Comparison of ENCODE assay signal across 11 cellular contexts in the genomic region with DNA sequence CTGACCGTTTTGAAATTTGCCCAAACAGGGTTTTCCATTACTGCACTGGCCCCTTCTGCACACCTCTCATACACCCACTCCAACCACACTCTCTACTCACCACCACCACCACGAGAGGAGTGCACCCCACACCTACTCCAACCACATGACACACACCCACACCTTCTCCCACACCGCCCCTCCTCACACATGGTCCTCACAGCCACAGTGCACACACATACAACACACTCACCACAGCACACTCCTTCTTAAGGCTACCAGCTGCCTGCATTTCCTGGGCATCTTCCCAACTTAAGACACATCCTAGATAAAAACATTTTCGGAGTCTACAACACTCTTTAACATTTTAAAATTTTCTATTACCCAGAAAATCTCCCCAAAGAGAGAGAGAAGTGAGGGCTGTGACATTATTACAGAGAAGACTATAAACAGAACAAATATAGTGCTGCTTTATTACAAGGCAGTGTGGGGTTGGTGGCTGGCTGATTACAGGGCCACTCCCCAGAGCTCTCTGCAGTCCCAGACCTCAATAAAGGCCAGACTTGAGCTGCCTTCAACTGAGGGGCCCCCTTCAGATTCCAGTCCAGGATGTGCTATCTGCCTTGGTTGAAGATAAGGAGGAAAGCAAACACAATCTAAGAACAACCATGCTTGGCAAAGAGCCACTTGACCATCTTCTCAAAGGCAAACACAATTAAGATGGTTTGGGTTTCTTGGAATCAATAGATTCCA. TPM values are rescaled to one million over a fixed set of nuclear protein-coding genes. Genes with fewer than 3 reads are reported as not detected.
DNase-seq lines count a peak whose midpoint lies in the region; ATAC-seq and TF ChIP-seq lines count a peak whose summit lies in the region.
"Had no signal": no experiment of that assay in that cellular context is flagged by ENCODE, and none has a peak within 500 bp of the region (broad histone marks: within the 10 kb centered on the region; RNA-seq: fewer than 3 reads in every experiment).

No MANE protein-coding gene starts in this region.

- H3K9me3 ChIP-seq in right cardiac atrium (ENCODE audit: control insufficient read depth, low read length): no peaks in the 10 kb centered on the region
- no peaks in the 10 kb centered on the region for H3K9me3 ChIP-seq in right atrium auricular region
- no peaks in the 10 kb centered on the region for H3K9me3 ChIP-seq in liver (ENCODE audit: control insufficient read depth in 4 of 4, low read length in 3 of 4)
- H3K9me3 ChIP-seq in upper lobe of left lung: no peaks in the 10 kb centered on the region
- no peaks in the 10 kb centered on the region for H3K9me3 ChIP-seq in esophagus squamous epithelium

- H3K27ac ChIP-seq in right cardiac atrium (ENCODE audit: low read length): no peak overlapping the region
- no peak overlapping the region for H3K27ac ChIP-seq in right atrium auricular region
- H3K27ac ChIP-seq in liver (ENCODE audit: low read depth in 1 of 2, low read length in 2 of 2): peak overlapping the region; percentile 64 to 81
- H3K27ac ChIP-seq in upper lobe of left lung: peak overlapping the region in 3 of 4 donors; percentile 3 to 66 (median 47)
- no peak overlapping the region for H3K27ac ChIP-seq in esophagus squamous epithelium

- H3K4me1 Mint-ChIP-seq in activated naive CD8-positive, alpha-beta T cell treated with anti-CD3 and anti-CD28 coated beads for 36 hours: peaks cover 15% of the 10 kb centered on the region

- TF ChIP-seq POLR2A in upper lobe of left lung (IDR thresholded peaks at IDR 0.05) (no peak), esophagus squamous epithelium (IDR thresholded peaks at IDR 0.05) (no peak)

- H3K4me3 Mint-ChIP-seq in activated naive CD8-positive, alpha-beta T cell treated with anti-CD3 and anti-CD28 coated beads for 36 hours: no peak overlapping the region

- no peaks in the 10 kb centered on the region for H3K9me3 Mint-ChIP-seq in activated naive CD8-positive, alpha-beta T cell treated with anti-CD3 and anti-CD28 coated beads for 36 hours

- peak overlapping the region in 1 of 2 donors; percentile 60 for H3K9ac ChIP-seq in liver (ENCODE audit: low read depth in 1 of 2, low read length in 2 of 2)

- H3K4me3 ChIP-seq in right cardiac atrium (ENCODE audit: low read length) (no peak overlapping the region), right atrium auricular region (no peak overlapping the region), liver (ENCODE audit: low read depth in 1 of 3, low read length in 3 of 3) (no peak overlapping the region), upper lobe of left lung (no peak overlapping the region), esophagus squamous epithelium (no peak overlapping the region)
- H3K4me3 ChIP-seq: lung had no signal

- H3K36me3 Mint-ChIP-seq in activated naive CD8-positive, alpha-beta T cell treated with anti-CD3 and anti-CD28 coated beads for 36 hours: peaks cover 2% of the 10 kb centered on the region

- intact Hi-C loops in right cardiac atrium (cut with DNase I): loop anchor here in 1 of 4 donors (5.0 kb wide), 1 partner anchor 67 kb away; no protein-coding TSS in a partner anchor
- intact Hi-C loops in esophagus squamous epithelium (cut with DNase I): no loop called here

- peak in 1 of 3 donors; percentile 56 for DNase-seq in right cardiac atrium
- no peak for DNase-seq in right atrium auricular region (ENCODE audit: low spot score)
- DNase-seq in activated naive CD8-positive, alpha-beta T cell treated with anti-CD3 and anti-CD28 coated beads for 36 hours: no peak
- no peak for DNase-seq in upper lobe of left lung
- no peak for DNase-seq in esophagus squamous epithelium (lab: John Stamatoyannopoulos, UW)
- DNase-seq in HK-2 (ENCODE audit: unreplicated experiment): no peak
- no peak for DNase-seq in COLO668 (lab: John Stamatoyannopoulos, UW; ENCODE audit: unreplicated experiment)
- DNase-seq: effector CD8-positive, alpha-beta T cell; Karpas-422 had no signal

- no peak for TF ChIP-seq RAD21 in liver (IDR thresholded peaks at IDR 0.05)

- H3K27ac Mint-ChIP-seq in activated naive CD8-positive, alpha-beta T cell treated with anti-CD3 and anti-CD28 coated beads for 36 hours: peak overlapping the region; percentile 6

- ATAC-seq in right cardiac atrium (peak; percentile 59 to 68), upper lobe of left lung (ENCODE audit: low FRiP score in 2 of 2) (peak in 1 of 2 donors; percentile 54)

- H3K36me3 ChIP-seq in right atrium auricular region (no peaks in the 10 kb centered on the region), liver (ENCODE audit: control insufficient read depth in 4 of 4, insufficient read depth in 3 of 4, low read depth in 1 of 4, low read length in 3 of 4) (no peaks in the 10 kb centered on the region), upper lobe of left lung (no peaks in the 10 kb centered on the region), esophagus squamous epithelium (no peaks in the 10 kb centered on the region)

- no peaks in the 10 kb centered on the region for H3K27me3 Mint-ChIP-seq in activated naive CD8-positive, alpha-beta T cell treated with anti-CD3 and anti-CD28 coated beads for 36 hours

- TF ChIP-seq CTCF in right atrium auricular region (IDR thresholded peaks at IDR 0.05): no peak
- TF ChIP-seq CTCF in liver (IDR thresholded peaks at IDR 0.05; ENCODE audit: low read depth, low read length, missing input control): no peak
- TF ChIP-seq CTCF in upper lobe of left lung (IDR thresholded peaks at IDR 0.05): no peak
- no peak for TF ChIP-seq CTCF in esophagus squamous epithelium (IDR thresholded peaks at IDR 0.05)

- no peak for TF ChIP-seq EP300 in upper lobe of left lung (IDR thresholded peaks at IDR 0.05)

- no peaks in the 10 kb centered on the region for H3K27me3 ChIP-seq in right cardiac atrium (ENCODE audit: control insufficient read depth, insufficient read depth)
- no peaks in the 10 kb centered on the region for H3K27me3 ChIP-seq in right atrium auricular region
- no peaks in the 10 kb centered on the region for H3K27me3 ChIP-seq in liver (ENCODE audit: control insufficient read depth in 4 of 4, insufficient read depth in 4 of 4, low read length in 3 of 4)
- no peaks in the 10 kb centered on the region for H3K27me3 ChIP-seq in upper lobe of left lung
- H3K27me3 ChIP-seq in esophagus squamous epithelium: no peaks in the 10 kb centered on the region

- 56% methylated on average over 4 of the region's 4 CpGs for WGBS in right cardiac atrium
- 70% methylated on average over 4 of the region's 4 CpGs for WGBS in liver
- WGBS in upper lobe of left lung, 2 donors: 53 to 58% methylated on average over 4 of the region's 4 CpGs
- 74 to 84% methylated on average over 4 of the region's 4 CpGs for WGBS in esophagus squamous epithelium, 2 donors

- H3K4me1 ChIP-seq in right cardiac atrium (ENCODE audit: control insufficient read depth, insufficient read depth, low read length) (peaks cover 17% of the 10 kb centered on the region), right atrium auricular region (peaks cover 0 to 36% of the 10 kb centered on the region in 2 donors), liver (ENCODE audit: control insufficient read depth in 4 of 4, insufficient read depth in 4 of 4, low read length in 3 of 4) (peaks cover 19 to 53% (median 45%) of the 10 kb centered on the region in 4 donors), upper lobe of left lung (peaks cover 28 to 58% (median 47%) of the 10 kb centered on the region in 4 donors), esophagus squamous epithelium (peaks cover 0 to 33% (median 4%) of the 10 kb centered on the region in 3 donors)

TF ChIP-seq in liver, 16 proteins besides CTCF, POLR2A, EP300 and RAD21 (continues in another document):
- TF ChIP-seq SP1 (IDR thresholded peaks at IDR 0.05) (no peak), FOXA1 (IDR thresholded peaks at IDR 0.05) (no peak)
- TF ChIP-seq, protein P1, sequence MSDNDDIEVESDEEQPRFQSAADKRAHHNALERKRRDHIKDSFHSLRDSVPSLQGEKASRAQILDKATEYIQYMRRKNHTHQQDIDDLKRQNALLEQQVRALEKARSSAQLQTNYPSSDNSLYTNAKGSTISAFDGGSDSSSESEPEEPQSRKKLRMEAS (IDR thresholded peaks at IDR 0.05): no peak

RNA-seq across cellular contexts. Expression of a gene that starts 36.1 kb away (rescaled TPM):
- total RNA-seq in right cardiac atrium (1 to 10 TPM; 5.4 to 9.4 (median 9.2) TPM), right atrium auricular region (1 to 10 TPM; 8.3 to 8.4 TPM), liver (10 to 100 TPM; 11.8 to 13.5 TPM), upper lobe of left lung (10 to 100 TPM in 5 of 6 donors, 1 to 10 TPM in 1; 7.9 to 26.2 (median 14.3) TPM), esophagus squamous epithelium (10 to 100 TPM in 2 of 4 donors, 1 to 10 TPM in 2; 6.3 to 14.3 (median 9.7) TPM)
- polyA plus RNA-seq in right cardiac atrium (5.6 TPM), liver (1 to 10 TPM; 6.1 to 8.0 TPM)
- 10 to 100 TPM; 19.8 to 21.1 TPM for total RNA-seq in activated naive CD8-positive, alpha-beta T cell treated with anti-CD3 and anti-CD28 coated beads for 36 hours

RNA-seq across cellular contexts. Expression of a gene that starts 45.3 kb away (rescaled TPM):
- total RNA-seq in right cardiac atrium (under 1 TPM; 0.56 to 0.95 (median 0.57) TPM), right atrium auricular region (under 1 TPM; 0.33 to 0.55 TPM), liver (1 to 10 TPM in 1 of 2 donors, under 1 TPM in 1; 0.23 to 2.4 TPM), upper lobe of left lung (1 to 10 TPM in 4 of 6 donors, under 1 TPM in 2; 0.33 to 6.3 (median 2.6) TPM), esophagus squamous epithelium (1 to 10 TPM in 2 of 4 donors, under 1 TPM in 2; 0.82 to 1.7 (median 1.3) TPM)
- polyA plus RNA-seq in right cardiac atrium (0.59 TPM), liver (under 1 TPM; 0.38 to 0.94 TPM)
- 1 to 10 TPM in 1 of 2 experiments, under 1 TPM in 1; 0.92 to 1.1 TPM for total RNA-seq in activated naive CD8-positive, alpha-beta T cell treated with anti-CD3 and anti-CD28 coated beads for 36 hours

RNA-seq across cellular contexts. Expression of a gene that starts 52.2 kb away (rescaled TPM):
- total RNA-seq in right cardiac atrium: 10 to 100 TPM; 40.0 to 53.1 (median 48.5) TPM
- 41.8 TPM for polyA plus RNA-seq in right cardiac atrium
- total RNA-seq in right atrium auricular region: 10 to 100 TPM; 32.4 to 42.3 TPM
- 10 to 100 TPM; 44.1 to 50.2 TPM for total RNA-seq in activated naive CD8-positive, alpha-beta T cell treated with anti-CD3 and anti-CD28 coated beads for 36 hours
- 10 to 100 TPM; 16.5 to 39.8 TPM for total RNA-seq in liver
- 10 to 100 TPM; 16.7 to 26.5 TPM for polyA plus RNA-seq in liver
- 10 to 100 TPM; 42.7 to 86.8 (median 49.4) TPM for total RNA-seq in upper lobe of left lung
- 10 to 100 TPM; 35.3 to 49.8 (median 42.0) TPM for total RNA-seq in esophagus squamous epithelium

RNA-seq across cellular contexts. Expression of a gene that starts 53.5 kb away (rescaled TPM):
- 10 to 100 TPM; 35.2 to 47.3 (median 40.2) TPM for total RNA-seq in right cardiac atrium
- polyA plus RNA-seq in right cardiac atrium: 22.0 TPM
- total RNA-seq in right atrium auricular region: 10 to 100 TPM; 26.6 to 41.7 TPM
- 10 to 100 TPM; 54.2 to 57.7 TPM for total RNA-seq in activated naive CD8-positive, alpha-beta T cell treated with anti-CD3 and anti-CD28 coated beads for 36 hours
- total RNA-seq in liver: 10 to 100 TPM; 34.1 to 41.2 TPM
- polyA plus RNA-seq in liver: 10 to 100 TPM; 21.7 to 42.8 TPM
- total RNA-seq in upper lobe of left lung: 100 to 1,000 TPM in 1 of 6 donors, 10 to 100 TPM in 5; 46.1 to 100 (median 60.5) TPM
- 10 to 100 TPM; 31.0 to 58.7 (median 41.8) TPM for total RNA-seq in esophagus squamous epithelium

Comparison
In these comparisons a context has a peak if more than half of its experiments do, and no peak if none do; other contexts are left out.
1. H3K27ac ChIP-seq: peak in liver (2 of 2) and upper lobe of left lung (3 of 4); none in right cardiac atrium (single experiment), right atrium auricular region (0 of 2) and esophagus squamous epithelium (0 of 4).